Comparison of ENCODE assay signal across 26 cellular contexts in the genomic region with DNA sequence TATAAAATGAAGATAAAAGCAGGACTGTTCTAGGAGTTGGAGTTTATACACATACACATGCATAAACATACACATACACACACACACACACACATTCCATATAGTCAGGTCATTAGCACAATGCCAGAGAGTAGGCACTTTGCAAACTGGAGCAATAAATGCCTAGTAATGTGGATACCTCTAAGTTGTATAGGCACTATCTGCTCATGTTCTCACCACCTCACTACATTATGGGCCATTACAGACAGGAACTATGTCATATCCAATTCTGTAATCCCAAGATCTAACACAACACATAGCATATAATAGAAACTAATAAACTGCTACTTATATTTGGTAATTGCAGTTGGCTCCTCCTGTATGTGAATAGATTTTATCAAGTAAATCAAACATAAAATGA.
"Had no signal": no experiment of that assay in that cellular context is flagged by ENCODE, and none has a peak within 500 bp of the region (broad histone marks: within the 10 kb centered on the region; RNA-seq: fewer than 3 reads in every experiment).

No MANE protein-coding gene starts in this region.

- ATAC-seq: effector memory CD8-positive, alpha-beta T cell; esophagus mucosa; gastrocnemius medialis; heart right ventricle; left cardiac atrium; left lung; left ventricle myocardium superior; lower lobe of right lung; mucosa of descending colon; naive thymus-derived CD8-positive, alpha-beta T cell had no signal

- H3K4me3 ChIP-seq: esophagus squamous epithelium, gastrocnemius medialis, heart right ventricle, left lung, lower lobe of right lung, mucosa of descending colon had no signal

- DNase-seq: cortex of kidney; effector CD8-positive, alpha-beta T cell; effector memory CD8-positive, alpha-beta T cell; endodermal cell; erythroblast; esophagus squamous epithelium; foreskin fibroblast; foreskin melanocyte; gastrocnemius medialis; glutamatergic neuron; head of caudate nucleus; heart right ventricle; hippocampal formation; left cardiac atrium; left lung; left ventricle myocardium superior; lower lobe of right lung; mesenchymal stem cell; mucosa of descending colon; naive B cell; naive thymus-derived CD8-positive, alpha-beta T cell had no signal

- H3K27me3 ChIP-seq: esophagus squamous epithelium, gastrocnemius medialis, heart right ventricle, left lung had no signal

- H3K36me3 ChIP-seq: esophagus squamous epithelium, gastrocnemius medialis, heart right ventricle, left lung, lower lobe of right lung had no signal

- H3K9me3 ChIP-seq: esophagus squamous epithelium, gastrocnemius medialis, heart right ventricle, left lung, lower lobe of right lung, mucosa of descending colon had no signal

- FAIRE-seq: endometrium, islet of Langerhans, keratinocyte had no signal

- H3K4me1 ChIP-seq: esophagus squamous epithelium, gastrocnemius medialis, heart right ventricle, left lung, lower lobe of right lung had no signal

- H3K27ac ChIP-seq: epithelial cell of prostate, esophagus squamous epithelium, gastrocnemius medialis, heart right ventricle, left lung, lower lobe of right lung had no signal
